In genomic region chr15:78069052-78069414, GRCh38 we compare ENCODE assay signal across 8 cellular contexts. TPM values are rescaled to one million over a fixed set of nuclear protein-coding genes. Genes with fewer than 3 reads are reported as not detected.
A peak's percentile ranks its signal among the peaks of the same experiment; 100 is the strongest.
DNase-seq lines count a peak whose midpoint lies in the region; ATAC-seq, FAIRE-seq and TF ChIP-seq lines count a peak whose summit lies in the region.

No MANE protein-coding gene starts in this region.

- peak; percentile 15 to 40 for ATAC-seq in activated T-cell treated with anti-CD3 and anti-CD28 coated beads, Interleukin-2, amount 50 U/mL, for 4 hours

- H3K79me2 ChIP-seq in OCI-LY1 (ENCODE audit: insufficient read depth, low read length) (peaks cover 65% of the 10 kb centered on the region), fibroblast of lung (ENCODE audit: control insufficient read depth, insufficient read depth, low read length) (peaks cover 66% of the 10 kb centered on the region)

- H3K27me3 ChIP-seq in OCI-LY1 (ENCODE audit: insufficient read depth, low read length) (no peaks in the 10 kb centered on the region), fibroblast of lung (ENCODE audit: control insufficient read depth, insufficient read depth, low read length) (no peaks in the 10 kb centered on the region), thyroid gland (no peaks in the 10 kb centered on the region)

- peaks cover 92% of the 10 kb centered on the region for H3K4me1 ChIP-seq in OCI-LY1 (ENCODE audit: insufficient read depth, low read length, severe bottlenecking)
- H3K4me1 ChIP-seq in fibroblast of lung (ENCODE audit: control insufficient read depth, extremely low read depth, insufficient read depth, low read length), result peaks cover 67% of the 10 kb centered on the region
- H3K4me1 ChIP-seq in thyroid gland, result peaks cover 88 to 98% of the 10 kb centered on the region in 2 donors

- H3K9ac ChIP-seq in OCI-LY1 (ENCODE audit: low read length), result peak overlapping the region; percentile 27; the same call in 1 of the 2 replicates
- no peak overlapping the region for H3K9ac ChIP-seq in fibroblast of lung (ENCODE audit: insufficient read depth, low read length)

- H3K4me1 Mint-ChIP-seq in activated T-cell treated with anti-CD3 and anti-CD28 coated beads, Interleukin-2, amount 50 U/mL, for 4 hours (ENCODE audit: low read depth), result peaks cover 29% of the 10 kb centered on the region

- no peaks in the 10 kb centered on the region for H3K27me3 Mint-ChIP-seq in activated T-cell treated with anti-CD3 and anti-CD28 coated beads, Interleukin-2, amount 50 U/mL, for 4 hours (ENCODE audit: low read depth)

- H3K27ac ChIP-seq in OCI-LY1 (ENCODE audit: low read depth, low read length, poor library complexity, severe bottlenecking) (peak overlapping the region; percentile 88), fibroblast of lung (ENCODE audit: insufficient read depth, low read length) (peak overlapping the region; percentile 85), thyroid gland (peak overlapping the region; percentile 54 to 76 (median 61))

- H4K20me1 ChIP-seq in OCI-LY1 (ENCODE audit: insufficient read depth, low read length) (no peaks in the 10 kb centered on the region), fibroblast of lung (ENCODE audit: control insufficient read depth, extremely low read depth, insufficient read depth, low read length) (no peaks in the 10 kb centered on the region)

- H3K4me3 Mint-ChIP-seq in activated T-cell treated with anti-CD3 and anti-CD28 coated beads, Interleukin-2, amount 50 U/mL, for 4 hours, result peak overlapping the region; percentile 75

- no peak for DNase-seq in activated T-cell treated with anti-CD3 and anti-CD28 coated beads, Interleukin-2, amount 50 U/mL, for 4 hours
- DNase-seq in activated T-cell treated with anti-CD3 and anti-CD28 coated beads for 4 hours (no peak), fibroblast of lung (ENCODE audit: low read depth in 2 of 2) (no peak), thyroid gland (no peak), RCC 7860 (ENCODE audit: low spot score) (no peak), OCI-M2 (lab: John Stamatoyannopoulos, UW; ENCODE audit: unreplicated experiment) (no peak), NCI-H345 (lab: John Stamatoyannopoulos, UW) (no peak)

- no peaks in the 10 kb centered on the region for H3F3A ChIP-seq in OCI-LY1 (ENCODE audit: insufficient read depth, low read length)

- FAIRE-seq in RCC 7860 (lab: Jason Lieb, UNC), result no peak

- no peaks in the 10 kb centered on the region for H3K9me3 ChIP-seq in OCI-LY1 (ENCODE audit: low read length)
- no peaks in the 10 kb centered on the region for H3K9me3 ChIP-seq in fibroblast of lung (ENCODE audit: control insufficient read depth, insufficient read depth, low read depth, low read length)
- no peaks in the 10 kb centered on the region for H3K9me3 ChIP-seq in thyroid gland

- intact Hi-C loops in thyroid gland (cut with DNase I), result loop anchor here (10.0 kb wide), 1 partner anchor 76 kb away; the partner anchor contains the start of gene IDH3A

- H3K4me2 ChIP-seq in OCI-LY1 (ENCODE audit: low read length) (peak overlapping the region; percentile 56), fibroblast of lung (ENCODE audit: extremely low read depth, insufficient read depth, low read length) (peak overlapping the region; percentile 53)

- WGBS in thyroid gland, 2 donors, result 62% methylated on average over 7 of the region's 7 CpGs

- no peaks in the 10 kb centered on the region; the same call in 1 of the 2 replicates for H3K36me3 ChIP-seq in OCI-LY1 (ENCODE audit: insufficient read depth, low read length)
- no peaks in the 10 kb centered on the region for H3K36me3 ChIP-seq in fibroblast of lung (ENCODE audit: control insufficient read depth, insufficient read depth, low read length)
- no peaks in the 10 kb centered on the region for H3K36me3 ChIP-seq in thyroid gland

- H3K36me3 Mint-ChIP-seq in activated T-cell treated with anti-CD3 and anti-CD28 coated beads, Interleukin-2, amount 50 U/mL, for 4 hours (ENCODE audit: insufficient read depth), result no peaks in the 10 kb centered on the region

- H3K4me3 ChIP-seq in OCI-LY1 (ENCODE audit: low read depth, low read length, poor library complexity, severe bottlenecking), result peak overlapping the region; percentile 32
- H3K4me3 ChIP-seq in fibroblast of lung (replicated peaks in 1 of 4; ENCODE audit: control extremely low read depth in 1 of 4, insufficient read depth in 1 of 4, low read depth in 3 of 4, low read length in 4 of 4), result peak overlapping the region in 1 of 4 experiments; percentile 25
- H3K4me3 ChIP-seq in thyroid gland (replicated peaks in 1 of 3), result no peak overlapping the region

- no peaks in the 10 kb centered on the region for H3K9me2 ChIP-seq in OCI-LY1 (ENCODE audit: low read depth, low read length)

- H3K9me3 Mint-ChIP-seq in activated T-cell treated with anti-CD3 and anti-CD28 coated beads, Interleukin-2, amount 50 U/mL, for 4 hours, result no peaks in the 10 kb centered on the region

- TF ChIP-seq POLR2A in thyroid gland (IDR thresholded peaks at IDR 0.05), result no peak

- H2AFZ ChIP-seq in OCI-LY1 (ENCODE audit: low read length) (no peak overlapping the region), fibroblast of lung (ENCODE audit: low read length) (no peak overlapping the region)

- TF ChIP-seq CTCF in OCI-LY1 (IDR thresholded peaks at IDR 0.05; ENCODE audit: low read length), result no peak
- no peak for TF ChIP-seq CTCF in fibroblast of lung (conservative IDR thresholded peaks at IDR 0.05 in 1 of 2, IDR thresholded peaks at IDR 0.05 in 1 of 2; ENCODE audit: low read depth in 1 of 2, low read length in 2 of 2)
- TF ChIP-seq CTCF in thyroid gland (IDR thresholded peaks at IDR 0.05), result no peak

RNA-seq across cellular contexts. Expression of gene TBC1D2B, which starts 8.5 kb away (rescaled TPM):
- total RNA-seq in activated T-cell treated with anti-CD3 and anti-CD28 coated beads, Interleukin-2, amount 50 U/mL, for 4 hours, result 10 to 100 TPM; 22.8 to 24.9 (median 24.0) TPM
- 73.3 and 75.5 TPM in 2 replicates for total RNA-seq in fibroblast of lung
- 28.4 and 49.4 TPM in 2 replicates for polyA plus RNA-seq in fibroblast of lung
- polyA plus RNA-seq in fibroblast of lung (2012), result 21.9 and 37.5 TPM in 2 replicates
- 30.3 and 55.1 TPM in 2 replicates for polyA minus RNA-seq in fibroblast of lung (ENCODE audit: low replicate concordance)
- total RNA-seq in thyroid gland, result 10 to 100 TPM; 32.8 to 54.0 (median 40.1) TPM

RNA-seq across cellular contexts. Expression of gene SH2D7, which starts 23.3 kb away (rescaled TPM):
- total RNA-seq in activated T-cell treated with anti-CD3 and anti-CD28 coated beads, Interleukin-2, amount 50 U/mL, for 4 hours, result not detected
- total RNA-seq in fibroblast of lung, result not detected in 2 replicates
- 0.03 TPM in 1 of 2 replicates, not detected in the other for polyA plus RNA-seq in fibroblast of lung
- polyA plus RNA-seq in fibroblast of lung (2012), result 0.07 TPM in 1 of 2 replicates, not detected in the other
- polyA minus RNA-seq in fibroblast of lung (ENCODE audit: low replicate concordance), result not detected in 2 replicates
- not detected for total RNA-seq in thyroid gland
